Comparison of ENCODE assay signal across 14 cellular contexts in genomic region chr10:74932648-74933047, GRCh38.
DNase-seq lines count a peak whose midpoint lies in the region; ATAC-seq and TF ChIP-seq lines count a peak whose summit lies in the region.
"Had no signal": no experiment of that assay in that cellular context is flagged by ENCODE, and none has a peak within 500 bp of the region (broad histone marks: within the 10 kb centered on the region; RNA-seq: fewer than 3 reads in every experiment).

No MANE protein-coding gene starts in this region.

- dilution Hi-C loops in mammary epithelial cell (cut with HindIII; ENCODE audit: low sequenced_read_pairs), result no loop called here

- peaks cover 11% of the 10 kb centered on the region for H3K79me2 ChIP-seq in mammary epithelial cell (ENCODE audit: insufficient read depth, low read length)

- DNase-seq in MCF 10A (ENCODE audit: unreplicated experiment), result no peak
- no peak for DNase-seq in mammary epithelial cell
- peak; percentile 33 for DNase-seq in astrocyte of the hippocampus (ENCODE audit: low read depth, low spot score)
- DNase-seq in left lobe of liver (ENCODE audit: low spot score), result peak; percentile 53
- peak; percentile 37 for DNase-seq in transverse colon
- no peak for DNase-seq in Calu3
- DNase-seq in immature natural killer cell, result no peak
- DNase-seq: activated CD4-positive, alpha-beta T cell treated with anti-CD3 and anti-CD28 coated beads for 48 hours; NCI-H1048; stimulated activated CD4-positive, alpha-beta T cell treated with anti-CD3 and anti-CD28 coated beads, Interleukin-4, amount 100 ng/mL, for 24 hours had no signal

- no peak overlapping the region for H2AFZ ChIP-seq in mammary epithelial cell (ENCODE audit: low read depth, low read length)

- peaks cover 19% of the 10 kb centered on the region for H3K4me1 Mint-ChIP-seq in MCF 10A (ENCODE audit: insufficient read depth, unreplicated experiment)
- H3K4me1 Mint-ChIP-seq in Calu3 (ENCODE audit: low read depth, unreplicated experiment), result peaks cover 20% of the 10 kb centered on the region
- H3K4me1 Mint-ChIP-seq in immature natural killer cell, result peaks cover 38 to 73% of the 10 kb centered on the region in 2 donors

- no peak overlapping the region for H3K4me2 ChIP-seq in mammary epithelial cell (ENCODE audit: insufficient read depth, low read depth, low read length)

- no peaks in the 10 kb centered on the region for H3K9me3 Mint-ChIP-seq in MCF 10A (ENCODE audit: unreplicated experiment)
- no peaks in the 10 kb centered on the region for H3K9me3 Mint-ChIP-seq in Calu3 (ENCODE audit: low read depth, unreplicated experiment)
- H3K9me3 Mint-ChIP-seq in immature natural killer cell, result no peaks in the 10 kb centered on the region

- TF ChIP-seq EP300 in transverse colon (IDR thresholded peaks at IDR 0.05; ENCODE audit: low read depth), result no peak

- H3K4me3 ChIP-seq in mammary epithelial cell (replicated peaks in 1 of 3; ENCODE audit: insufficient read depth in 1 of 3, low read depth in 2 of 3, low read length in 3 of 3), result no peak overlapping the region
- H3K4me3 ChIP-seq in transverse colon, result no peak overlapping the region
- H3K4me3 ChIP-seq: thoracic aorta had no signal

- H4K20me1 ChIP-seq in mammary epithelial cell (ENCODE audit: insufficient read depth, low read length), result no peaks in the 10 kb centered on the region

- CTCF ChIA-PET in MCF 10A (lab: Yijun Ruan, JAX), result interaction anchor here (1.7 kb wide), 1 partner anchor 11 kb away, joined by 4 read pairs; no protein-coding TSS in a partner anchor
- CTCF ChIA-PET in mammary epithelial cell (lab: Charles Lee; ENCODE audit: low non-redundant PET), result no interaction called here
- CTCF ChIA-PET in Calu3 (lab: Charles Lee), result interaction anchor here (1.3 kb wide), 1 partner anchor 11 kb away, joined by 4 read pairs; no protein-coding TSS in a partner anchor

- in situ Hi-C loops in mammary epithelial cell (cut with MboI; ENCODE audit: low sequenced_read_pairs in 2 of 2), result no loop called here
- in situ Hi-C loops in transverse colon (cut with MboI; ENCODE audit: low pct_ligation_motif_present in 1 of 4, low pct_unique_long_range_greater_than_20kb in 1 of 4, low sequenced_read_pairs in 3 of 4), result no loop called here

- no peak overlapping the region for H3K27ac ChIP-seq in mammary epithelial cell (ENCODE audit: insufficient read depth, low read depth, low read length)
- peak overlapping the region in 3 of 4 donors; percentile 14 to 77 (median 76) for H3K27ac ChIP-seq in transverse colon

- H3K9me3 ChIP-seq in mammary epithelial cell (replicated peaks; ENCODE audit: insufficient read depth, low read length) (no peaks in the 10 kb centered on the region), transverse colon (no peaks in the 10 kb centered on the region)
- H3K9me3 ChIP-seq: thoracic aorta had no signal

- peaks cover 8% of the 10 kb centered on the region for H3K36me3 Mint-ChIP-seq in MCF 10A (ENCODE audit: insufficient read depth, unreplicated experiment)
- H3K36me3 Mint-ChIP-seq in Calu3 (ENCODE audit: insufficient read depth, unreplicated experiment), result no peaks in the 10 kb centered on the region
- no peaks in the 10 kb centered on the region for H3K36me3 Mint-ChIP-seq in immature natural killer cell

- no peaks in the 10 kb centered on the region for H3K27me3 Mint-ChIP-seq in MCF 10A (ENCODE audit: insufficient read depth, unreplicated experiment)
- no peaks in the 10 kb centered on the region for H3K27me3 Mint-ChIP-seq in Calu3 (ENCODE audit: unreplicated experiment)
- H3K27me3 Mint-ChIP-seq in immature natural killer cell (ENCODE audit: low read depth in 3 of 3), result peaks cover 0 to 3% (median 0%) of the 10 kb centered on the region in 3 donors
- H3K27me3 Mint-ChIP-seq: activated naive CD8-positive, alpha-beta T cell had no signal

- intact Hi-C loops in MCF 10A (cut with micrococcal nuclease), result no loop called here
- intact Hi-C loops in mammary epithelial cell (cut with micrococcal nuclease), result no loop called here
- intact Hi-C loops in transverse colon (cut with DNase I; ENCODE audit: low total_unique reads), result no loop called here
- intact Hi-C loops in Calu3 (cut with micrococcal nuclease; ENCODE audit: unreplicated experiment), result no loop called here

- POLR2A ChIA-PET in MCF 10A (lab: Yijun Ruan, JAX), result interaction anchor here (1.5 kb wide), 1 partner anchor 8 kb away, joined by 6 read pairs; no protein-coding TSS in a partner anchor

- H3K27ac Mint-ChIP-seq in MCF 10A (ENCODE audit: low read depth, unreplicated experiment) (peak overlapping the region; percentile 50), Calu3 (ENCODE audit: unreplicated experiment) (no peak overlapping the region), immature natural killer cell (peak overlapping the region in 2 of 6 donors; percentile 31 to 33)
- H3K27ac Mint-ChIP-seq: activated naive CD8-positive, alpha-beta T cell had no signal

- WGBS in mammary epithelial cell (ENCODE audit: low coverage, missing lambda C conversion rate), result 83% methylated on average over 3 of the region's 3 CpGs
- WGBS in transverse colon (ENCODE audit: low coverage in 1 of 2), 2 donors, result 77 to 100% methylated on average over 2 to 3 of the region's 3 CpGs

- no TSS peak for BruUV-seq in MCF 10A (replicated peaks; lab: Mats Ljungman, UMichigan)
- no TSS peak for BruUV-seq in mammary epithelial cell (replicated peaks; lab: Mats Ljungman, UMichigan)
- BruUV-seq in Calu3 (replicated peaks; lab: Mats Ljungman, UMichigan), result no TSS peak

- no peak for TF ChIP-seq CTCF in MCF 10A (IDR thresholded peaks at IDR 0.05; ENCODE audit: unreplicated experiment)
- TF ChIP-seq CTCF in mammary epithelial cell (conservative IDR thresholded peaks at IDR 0.05 in 1 of 2, IDR thresholded peaks at IDR 0.05 in 1 of 2; ENCODE audit: extremely low read depth in 1 of 2, insufficient read depth in 1 of 2, low read depth in 1 of 2, low read length in 2 of 2), result no peak
- no peak for TF ChIP-seq CTCF in transverse colon (IDR thresholded peaks at IDR 0.05)
- TF ChIP-seq CTCF in Calu3 (IDR thresholded peaks at IDR 0.05; ENCODE audit: unreplicated experiment), result no peak

- no peak for TF ChIP-seq POLR2A in transverse colon (IDR thresholded peaks at IDR 0.05)

- H3K27me3 ChIP-seq in mammary epithelial cell (ENCODE audit: insufficient read depth, low read length) (no peaks in the 10 kb centered on the region), transverse colon (no peaks in the 10 kb centered on the region)

- H3K4me3 Mint-ChIP-seq in MCF 10A (ENCODE audit: unreplicated experiment) (no peak overlapping the region), Calu3 (ENCODE audit: low read depth, unreplicated experiment) (no peak overlapping the region), immature natural killer cell (no peak overlapping the region)
- H3K4me3 Mint-ChIP-seq: activated naive CD8-positive, alpha-beta T cell had no signal

- no peak overlapping the region for H3K9ac ChIP-seq in mammary epithelial cell (ENCODE audit: insufficient read depth, low read length)

- H3K36me3 ChIP-seq in mammary epithelial cell (ENCODE audit: insufficient read depth, low read length) (no peaks in the 10 kb centered on the region), transverse colon (no peaks in the 10 kb centered on the region)
- H3K36me3 ChIP-seq: thoracic aorta had no signal

- ATAC-seq in left lobe of liver (peak; percentile 61), HG03025 (IDR thresholded peaks at IDR 0.05; ENCODE audit: low FRiP score, unreplicated experiment) (no peak)
- ATAC-seq: HCT116 had no signal

- H3K4me1 ChIP-seq in mammary epithelial cell (ENCODE audit: insufficient read depth, low read length) (peaks cover 2% of the 10 kb centered on the region), transverse colon (peaks cover 9 to 57% (median 18%) of the 10 kb centered on the region in 4 donors)

Comparison
In these comparisons a context has a peak if more than half of its experiments do, and no peak if none do; other contexts are left out.
1. DNase-seq: peak in astrocyte of the hippocampus (single experiment), left lobe of liver (single experiment) and transverse colon (single experiment); none in MCF 10A (single experiment), mammary epithelial cell (single experiment), Calu3 (single experiment) and immature natural killer cell (0 of 3).